ENCODE assay signal across 1 cellular context in the genomic region with DNA sequence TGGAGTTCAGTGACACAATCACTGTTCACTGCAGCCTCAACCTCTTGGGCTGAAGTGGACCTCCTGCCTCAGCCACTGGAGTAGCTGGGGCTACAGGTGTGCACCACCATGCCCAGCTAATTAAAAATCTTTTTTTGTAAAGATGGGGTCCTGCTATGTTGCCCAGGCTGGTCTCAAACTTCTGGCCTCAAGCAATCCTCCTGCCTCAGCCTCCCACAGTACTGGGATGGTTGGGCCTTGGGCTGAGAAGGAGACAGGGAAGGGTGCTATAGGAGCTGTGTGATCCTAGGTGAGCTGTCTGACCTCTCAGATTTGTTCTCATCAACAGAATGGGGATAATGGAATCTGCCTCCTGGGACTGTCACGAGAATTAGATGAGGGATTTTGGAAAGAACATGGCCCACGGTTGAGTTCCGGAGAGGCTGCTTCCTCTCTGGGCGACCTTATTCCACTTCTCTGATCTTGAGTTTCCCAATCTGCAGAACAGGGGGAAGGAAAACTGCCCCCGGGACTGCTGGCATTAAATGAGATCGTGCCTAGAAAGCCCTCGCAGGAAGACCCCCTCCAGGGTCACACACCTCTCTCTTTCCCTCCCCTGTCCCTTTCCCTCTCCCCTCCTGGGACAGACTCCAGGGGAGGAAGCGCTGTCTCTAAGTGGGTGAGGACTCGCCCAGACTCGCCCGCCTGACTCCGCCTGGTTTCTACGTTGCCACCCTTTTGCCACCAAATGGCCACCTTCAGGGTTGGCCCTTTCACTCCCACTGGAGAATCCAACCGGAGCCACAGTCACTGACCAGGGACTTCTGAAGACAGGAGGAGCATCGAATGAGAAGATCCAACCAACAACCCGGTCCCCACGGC.
TF ChIP-seq lines count a peak whose summit lies in the region.

No MANE protein-coding gene starts in this region.

TF ChIP-seq in IMR-90, 13 proteins besides CTCF, POLR2A, EP300 and RAD21:
- no peak for TF ChIP-seq CHD1 (IDR thresholded peaks at IDR 0.05; ENCODE audit: low read depth, low read length)
- TF ChIP-seq FOS (IDR thresholded peaks at IDR 0.05; ENCODE audit: low read depth, low read length): no peak
- no peak for TF ChIP-seq MAZ (IDR thresholded peaks at IDR 0.05; ENCODE audit: borderline replicate concordance, low read depth, low read length)
- TF ChIP-seq NFE2L2 (IDR thresholded peaks at IDR 0.05; ENCODE audit: low read depth, low read length): no peak
- TF ChIP-seq, protein P1, sequence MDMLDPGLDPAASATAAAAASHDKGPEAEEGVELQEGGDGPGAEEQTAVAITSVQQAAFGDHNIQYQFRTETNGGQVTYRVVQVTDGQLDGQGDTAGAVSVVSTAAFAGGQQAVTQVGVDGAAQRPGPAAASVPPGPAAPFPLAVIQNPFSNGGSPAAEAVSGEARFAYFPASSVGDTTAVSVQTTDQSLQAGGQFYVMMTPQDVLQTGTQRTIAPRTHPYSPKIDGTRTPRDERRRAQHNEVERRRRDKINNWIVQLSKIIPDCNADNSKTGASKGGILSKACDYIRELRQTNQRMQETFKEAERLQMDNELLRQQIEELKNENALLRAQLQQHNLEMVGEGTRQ (IDR thresholded peaks at IDR 0.05; ENCODE audit: low read depth, low read length): no peak
- TF ChIP-seq BHLHE40 (IDR thresholded peaks at IDR 0.05; ENCODE audit: low read depth, low read length): no peak
- TF ChIP-seq SMC3 (IDR thresholded peaks at IDR 0.05; ENCODE audit: low read depth, low read length): no peak
- TF ChIP-seq RCOR1 (IDR thresholded peaks at IDR 0.05; ENCODE audit: insufficient replicate concordance, low read length): no peak
- no peak for TF ChIP-seq RFX5 (IDR thresholded peaks at IDR 0.05; ENCODE audit: low read depth, low read length)
- TF ChIP-seq, protein P2, sequence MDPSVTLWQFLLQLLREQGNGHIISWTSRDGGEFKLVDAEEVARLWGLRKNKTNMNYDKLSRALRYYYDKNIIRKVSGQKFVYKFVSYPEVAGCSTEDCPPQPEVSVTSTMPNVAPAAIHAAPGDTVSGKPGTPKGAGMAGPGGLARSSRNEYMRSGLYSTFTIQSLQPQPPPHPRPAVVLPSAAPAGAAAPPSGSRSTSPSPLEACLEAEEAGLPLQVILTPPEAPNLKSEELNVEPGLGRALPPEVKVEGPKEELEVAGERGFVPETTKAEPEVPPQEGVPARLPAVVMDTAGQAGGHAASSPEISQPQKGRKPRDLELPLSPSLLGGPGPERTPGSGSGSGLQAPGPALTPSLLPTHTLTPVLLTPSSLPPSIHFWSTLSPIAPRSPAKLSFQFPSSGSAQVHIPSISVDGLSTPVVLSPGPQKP (IDR thresholded peaks at IDR 0.05; ENCODE audit: borderline replicate concordance, low read depth, low read length): no peak
- no peak for TF ChIP-seq MAFK (IDR thresholded peaks at IDR 0.05; ENCODE audit: low read depth, low read length)
- no peak for TF ChIP-seq MXI1 (IDR thresholded peaks at IDR 0.05; ENCODE audit: borderline replicate concordance, low read depth, low read length)
- no peak for TF ChIP-seq CEBPB (IDR thresholded peaks at IDR 0.05; ENCODE audit: low read depth, low read length)
